7 cellular contexts compared by ENCODE assay signal in the genomic region with DNA sequence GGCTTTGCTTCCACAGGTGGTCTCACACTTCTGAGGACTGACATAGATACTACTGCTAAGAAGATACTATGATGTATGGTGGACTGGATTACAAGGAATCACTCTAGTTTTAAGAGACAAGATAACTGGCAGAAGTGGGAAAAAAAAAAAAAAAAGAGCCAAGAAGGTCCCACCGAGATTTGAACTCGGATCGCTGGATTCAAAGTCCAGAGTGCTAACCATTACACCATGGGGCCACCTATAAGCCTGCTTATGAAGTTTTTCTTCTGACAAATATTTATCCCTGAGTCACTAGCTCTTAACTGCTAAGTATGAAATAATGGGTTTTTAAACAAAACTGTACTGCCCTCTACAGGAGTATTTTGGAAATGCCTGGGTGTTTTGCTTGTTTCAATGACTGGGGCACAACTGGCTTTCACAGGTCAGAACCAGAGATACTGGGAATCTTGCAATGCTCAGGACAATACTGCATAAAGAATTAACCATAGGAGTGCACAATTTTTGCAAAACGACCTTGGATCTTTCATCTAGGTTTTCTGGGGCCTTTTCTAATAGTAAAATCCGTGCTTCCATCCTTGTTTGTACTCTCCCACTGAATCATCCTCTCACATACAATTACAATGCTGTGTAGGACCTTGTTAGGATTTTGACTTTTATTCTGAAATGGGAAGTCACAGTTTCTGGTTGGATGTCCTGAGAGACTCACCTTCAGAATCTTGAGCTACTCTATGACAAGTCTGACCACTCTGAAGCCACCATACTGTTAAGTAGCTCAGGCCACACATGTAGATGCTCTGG.
A peak's percentile ranks its signal among the peaks of the same experiment; 100 is the strongest.
DNase-seq lines count a peak whose midpoint lies in the region; FAIRE-seq and TF ChIP-seq lines count a peak whose summit lies in the region.

No MANE protein-coding gene starts in this region.

- POLR2A ChIA-PET in GM10248 (lab: Yijun Ruan, JAX) = interaction anchor here (0.6 to 2.2 kb wide), 6 partner anchors 12 to 1598 kb away, joined by 3 to 11 read pairs (median 6); a partner anchor contains a TSS

- in situ Hi-C loops in brain microvascular endothelial cell (cut with HindIII; ENCODE audit: low pct_ligation_motif_present, low sequenced_read_pairs) = no loop called here

- FAIRE-seq in islet of Langerhans (lab: Jason Lieb, UNC) = peak; percentile 95

- peak; percentile 63 for DNase-seq in GM10248 (ENCODE audit: extremely low spot score)
- peak; percentile 97 for DNase-seq in HFF-Myc (ENCODE audit: extremely low read depth, low read depth)
- DNase-seq in NCI-H128 (lab: John Stamatoyannopoulos, UW; ENCODE audit: unreplicated experiment) = peak; percentile 62
- peak; percentile 76 for DNase-seq in SKM-1 (lab: John Stamatoyannopoulos, UW; ENCODE audit: unreplicated experiment)
- peak; percentile 92 for DNase-seq in brain microvascular endothelial cell
- peak; percentile 56 to 77 for DNase-seq in stimulated activated CD4-positive, alpha-beta T cell treated with anti-CD3 and anti-CD28 coated beads, Interleukin-2, amount 100 ng/mL, for 48 hours

- no peaks in the 10 kb centered on the region for H3K36me3 ChIP-seq in brain microvascular endothelial cell (replicated peaks)

- no peak overlapping the region for H3K4me3 ChIP-seq in HFF-Myc (replicated peaks; ENCODE audit: low read depth, low read length)
- H3K4me3 ChIP-seq in brain microvascular endothelial cell (ENCODE audit: low read depth, low read length) = no peak overlapping the region

- CTCF ChIA-PET in GM10248 (lab: Yijun Ruan, JAX) = interaction anchor here (0.6 to 4.0 kb wide), 43 partner anchors 8 to 1243 kb away, joined by 3 to 39 read pairs (median 3); partner anchors contain the start of gene POM121L2

- no peaks in the 10 kb centered on the region for H3K27me3 ChIP-seq in brain microvascular endothelial cell (replicated peaks)

- TF ChIP-seq CTCF in GM10248 (IDR thresholded peaks at IDR 0.05; ENCODE audit: control extremely low read depth, extremely low read depth, low read depth, missing control alignments) = peak; percentile 76
- peak; percentile 71 for TF ChIP-seq CTCF in HFF-Myc (IDR thresholded peaks at IDR 0.05; ENCODE audit: low read depth, low read length, missing control alignments)
- peak; percentile 69 for TF ChIP-seq CTCF in brain microvascular endothelial cell (IDR thresholded peaks at IDR 0.05; ENCODE audit: low read depth, low read length, missing control alignments)

- H3K27ac ChIP-seq in brain microvascular endothelial cell = no peak overlapping the region
